ENCODE assay signal across 9 cellular contexts in the genomic region with DNA sequence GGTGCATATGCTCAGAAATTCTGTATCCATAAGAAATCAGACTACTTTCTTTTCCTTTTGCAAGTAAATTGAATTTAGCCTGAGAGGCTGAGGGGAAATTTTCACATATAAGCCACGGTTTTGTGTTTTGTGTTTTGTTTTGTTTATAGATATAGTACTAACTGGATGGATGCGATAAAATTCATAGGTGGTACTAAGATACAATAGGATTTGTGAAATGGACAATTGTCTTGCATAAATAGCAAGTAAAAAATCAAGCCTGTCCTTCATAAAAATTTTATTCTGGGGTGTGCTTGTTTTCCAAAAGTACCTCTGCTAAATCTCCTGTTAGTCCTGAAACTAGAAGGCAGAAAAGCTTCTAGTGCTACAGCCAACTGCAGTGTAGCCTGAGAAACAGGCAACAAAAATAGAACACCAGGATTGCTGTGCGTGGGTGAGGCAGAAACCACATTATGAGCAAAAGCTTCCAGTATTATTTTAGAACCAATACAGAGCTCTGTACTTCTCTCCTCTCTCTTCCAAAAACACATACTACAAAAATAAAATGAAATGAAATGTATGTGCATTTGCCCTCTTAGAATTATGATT. TPM values are rescaled to one million over a fixed set of nuclear protein-coding genes. Genes with fewer than 3 reads are reported as not detected.
DNase-seq lines count a peak whose midpoint lies in the region; ATAC-seq and TF ChIP-seq lines count a peak whose summit lies in the region.
"Had no signal": no experiment of that assay in that cellular context is flagged by ENCODE, and none has a peak within 500 bp of the region (broad histone marks: within the 10 kb centered on the region; RNA-seq: fewer than 3 reads in every experiment).

No MANE protein-coding gene starts in this region.

- peak; percentile 48 for ATAC-seq in HG02759 (IDR thresholded peaks at IDR 0.05; ENCODE audit: unreplicated experiment)

- H3K27ac ChIP-seq in OCI-LY1 (ENCODE audit: low read depth, low read length, poor library complexity, severe bottlenecking), result peak overlapping the region; percentile 81
- H3K27ac ChIP-seq: 22Rv1 had no signal

- H3K4me3 ChIP-seq in OCI-LY1 (ENCODE audit: low read depth, low read length, poor library complexity, severe bottlenecking), result peak overlapping the region; percentile 74
- peak overlapping the region; percentile 53 for H3K4me3 ChIP-seq in epithelial cell of proximal tubule (ENCODE audit: low read depth, low read length)
- no peak overlapping the region for H3K4me3 ChIP-seq in H7 (ENCODE audit: insufficient read depth, low read depth, low read length)

- peak overlapping the region; percentile 92 for H3K4me2 ChIP-seq in OCI-LY1 (ENCODE audit: low read length)

- H2AFZ ChIP-seq in OCI-LY1 (ENCODE audit: low read length), result no peak overlapping the region

- H3F3A ChIP-seq in OCI-LY1 (ENCODE audit: insufficient read depth, low read length), result peaks cover 4% of the 10 kb centered on the region; the same call in 1 of the 2 replicates

- H3K27me3 ChIP-seq in OCI-LY1 (ENCODE audit: insufficient read depth, low read length), result no peaks in the 10 kb centered on the region
- no peaks in the 10 kb centered on the region for H3K27me3 ChIP-seq in H7 (ENCODE audit: control insufficient read depth, insufficient read depth, low read length)

- no peaks in the 10 kb centered on the region for H3K9me3 ChIP-seq in OCI-LY1 (ENCODE audit: low read length)

- no peaks in the 10 kb centered on the region for H3K36me3 ChIP-seq in OCI-LY1 (ENCODE audit: insufficient read depth, low read length)
- H3K36me3 ChIP-seq in H7 (replicated peaks; ENCODE audit: control insufficient read depth, insufficient read depth, low read length), result no peaks in the 10 kb centered on the region

- peaks cover 53% of the 10 kb centered on the region for H3K4me1 ChIP-seq in OCI-LY1 (ENCODE audit: insufficient read depth, low read length, severe bottlenecking)

- H3K9me2 ChIP-seq in OCI-LY1 (ENCODE audit: low read depth, low read length), result no peaks in the 10 kb centered on the region

- no peaks in the 10 kb centered on the region for H4K20me1 ChIP-seq in OCI-LY1 (ENCODE audit: insufficient read depth, low read length)

- TF ChIP-seq CTCF in OCI-LY1 (IDR thresholded peaks at IDR 0.05; ENCODE audit: low read length), result no peak
- no peak for TF ChIP-seq CTCF in epithelial cell of proximal tubule (conservative IDR thresholded peaks at IDR 0.05; ENCODE audit: low read depth, low read length)

- DNase-seq in DMS 273 (lab: John Stamatoyannopoulos, UW; ENCODE audit: unreplicated experiment), result peak; percentile 64
- DNase-seq in DMS 273 treated with DMSO at 0.1 percent for 48 hours (lab: John Stamatoyannopoulos, UW), result no peak
- no peak for DNase-seq in epithelial cell of proximal tubule (ENCODE audit: low read depth)
- DNase-seq in pons (ENCODE audit: low spot score), result peak; percentile 69
- DNase-seq in H7, result no peak
- DNase-seq in activated CD4-positive, alpha-beta T cell treated with anti-CD3 and anti-CD28 coated beads for 1 hour, result no peak

- no peak overlapping the region for H3K9ac ChIP-seq in OCI-LY1 (ENCODE audit: low read length)

- H3K79me2 ChIP-seq in OCI-LY1 (ENCODE audit: insufficient read depth, low read length), result peaks cover 42% of the 10 kb centered on the region

RNA-seq across cellular contexts. Expression of a gene that starts 0.6 kb away (rescaled TPM):
- 25.7 and 35.5 TPM in 2 replicates for total RNA-seq in epithelial cell of proximal tubule
- 2.1 and 5.4 TPM in 2 replicates for total RNA-seq in H7 (2014; rRNA removed; shearing (Covaris generic))

Comparison
In these comparisons a context has a peak if more than half of its experiments do, and no peak if none do; other contexts are left out.
1. DNase-seq: peak in DMS 273 (single experiment) and pons (single experiment); none in DMS 273 treated with DMSO at 0.1 percent for 48 hours (single experiment), epithelial cell of proximal tubule (single experiment), H7 (single experiment) and activated CD4-positive, alpha-beta T cell treated with anti-CD3 and anti-CD28 coated beads for 1 hour (single experiment).